ENCODE assay signal across 14 cellular contexts in genomic region chr11:130908770-130909625, GRCh38. TPM values are rescaled to one million over a fixed set of nuclear protein-coding genes. Genes with fewer than 3 reads are reported as not detected.
DNase-seq lines count a peak whose midpoint lies in the region; ATAC-seq and TF ChIP-seq lines count a peak whose summit lies in the region.
"Had no signal": no experiment of that assay in that cellular context is flagged by ENCODE, and none has a peak within 500 bp of the region (broad histone marks: within the 10 kb centered on the region; RNA-seq: fewer than 3 reads in every experiment).

No MANE protein-coding gene starts in this region.

- no peak for TF ChIP-seq CTCF in fibroblast of lung (conservative IDR thresholded peaks at IDR 0.05 in 1 of 2, IDR thresholded peaks at IDR 0.05 in 1 of 2; ENCODE audit: low read depth in 1 of 2, low read length in 2 of 2)
- TF ChIP-seq CTCF in osteoblast (IDR thresholded peaks at IDR 0.05; ENCODE audit: extremely low read depth, low read depth, low read length), result no peak

- peak; percentile 96 for ATAC-seq in SK-N-SH treated with all-trans-retinoic acid at 6 μM for 48 hours
- no peak for ATAC-seq in GM18868 (IDR thresholded peaks at IDR 0.05; ENCODE audit: unreplicated experiment)
- ATAC-seq in GM18861 (IDR thresholded peaks at IDR 0.05; ENCODE audit: unreplicated experiment), result no peak

- no peak overlapping the region for H3K4me2 ChIP-seq in fibroblast of lung (ENCODE audit: extremely low read depth, insufficient read depth, low read length)
- peak overlapping the region; percentile 35 for H3K4me2 ChIP-seq in osteoblast (ENCODE audit: insufficient read depth, low read length)

- peak; percentile 75 for DNase-seq in EL
- DNase-seq in fibroblast of lung (ENCODE audit: low read depth in 2 of 2), result peak; percentile 85 to 92
- DNase-seq in osteoblast (ENCODE audit: insufficient read length, low spot score, missing footprints), result peak; percentile 93
- DNase-seq in NCI-H345 treated with DMSO at 0.1 percent for 48 hours (lab: John Stamatoyannopoulos, UW; ENCODE audit: unreplicated experiment), result no peak
- no peak for DNase-seq in HPDE6-E6E7 (ENCODE audit: extremely low spot score)
- DNase-seq: activated T-cell treated with anti-CD3 and anti-CD28 coated beads, Interleukin-2, amount 50 U/mL, for 1 hour; effector CD4-positive, alpha-beta T cell; NCI-H2081 treated with DMSO at 0.1 percent for 48 hours; OCI-M1 had no signal

- H3K9me3 ChIP-seq in fibroblast of lung (ENCODE audit: control insufficient read depth, insufficient read depth, low read depth, low read length) (no peaks in the 10 kb centered on the region), osteoblast (ENCODE audit: low read depth, low read length) (no peaks in the 10 kb centered on the region)
- H3K9me3 ChIP-seq: suprapubic skin had no signal

- H4K20me1 ChIP-seq in fibroblast of lung (ENCODE audit: control insufficient read depth, extremely low read depth, insufficient read depth, low read length) (no peaks in the 10 kb centered on the region), osteoblast (ENCODE audit: insufficient read depth, low read length) (peaks cover 9% of the 10 kb centered on the region)

- H3K27ac ChIP-seq in fibroblast of lung (ENCODE audit: insufficient read depth, low read length), result peak overlapping the region; percentile 62
- peak overlapping the region; percentile 87 for H3K27ac ChIP-seq in osteoblast (ENCODE audit: low read depth, low read length)
- H3K27ac ChIP-seq: parathyroid adenoma, suprapubic skin had no signal

- no peak overlapping the region for H3K4me3 ChIP-seq in fibroblast of lung (replicated peaks in 1 of 4; ENCODE audit: control extremely low read depth in 1 of 4, insufficient read depth in 1 of 4, low read depth in 3 of 4, low read length in 4 of 4)
- H3K4me3 ChIP-seq in osteoblast (ENCODE audit: insufficient read depth, low read length), result no peak overlapping the region
- H3K4me3 ChIP-seq: suprapubic skin had no signal

- H2AFZ ChIP-seq in fibroblast of lung (ENCODE audit: low read length), result no peak overlapping the region
- H2AFZ ChIP-seq in osteoblast (ENCODE audit: low read length), result no peak overlapping the region
- H2AFZ ChIP-seq: parathyroid adenoma had no signal

- peaks cover 9% of the 10 kb centered on the region for H3K79me2 ChIP-seq in fibroblast of lung (ENCODE audit: control insufficient read depth, insufficient read depth, low read length)
- H3K79me2 ChIP-seq in osteoblast (ENCODE audit: insufficient read depth, low read length), result peaks cover 42% of the 10 kb centered on the region

- H3K36me3 ChIP-seq in fibroblast of lung (ENCODE audit: control insufficient read depth, insufficient read depth, low read length) (peaks cover 22% of the 10 kb centered on the region), osteoblast (ENCODE audit: insufficient read depth, low read length) (peaks cover 86% of the 10 kb centered on the region)

- no peak overlapping the region for H3K9ac ChIP-seq in fibroblast of lung (ENCODE audit: insufficient read depth, low read length)
- H3K9ac ChIP-seq: parathyroid adenoma had no signal

- H3K27me3 ChIP-seq in fibroblast of lung (ENCODE audit: control insufficient read depth, insufficient read depth, low read length), result no peaks in the 10 kb centered on the region
- no peaks in the 10 kb centered on the region for H3K27me3 ChIP-seq in osteoblast (ENCODE audit: insufficient read depth, low read length)
- H3K27me3 ChIP-seq: suprapubic skin had no signal

- peaks cover 11% of the 10 kb centered on the region for H3K4me1 ChIP-seq in fibroblast of lung (ENCODE audit: control insufficient read depth, extremely low read depth, insufficient read depth, low read length)
- peaks cover 25% of the 10 kb centered on the region for H3K4me1 ChIP-seq in osteoblast (ENCODE audit: insufficient read depth, low read length)
- H3K4me1 ChIP-seq: parathyroid adenoma had no signal

TF ChIP-seq in SK-N-SH treated with all-trans-retinoic acid at 6 μM for 48 hours, 23 proteins besides CTCF, POLR2A, EP300 and RAD21:
- TF ChIP-seq SNAI2 (CRISPR knock-in tag; IDR thresholded peaks at IDR 0.05), result no peak
- no peak for TF ChIP-seq ESRRG (CRISPR knock-in tag; IDR thresholded peaks at IDR 0.05)
- TF ChIP-seq ZNF70 (CRISPR knock-in tag; IDR thresholded peaks at IDR 0.05), result no peak
- TF ChIP-seq BACH2 (CRISPR knock-in tag; IDR thresholded peaks at IDR 0.05; ENCODE audit: borderline replicate concordance), result no peak
- no peak for TF ChIP-seq PATZ1 (CRISPR knock-in tag; IDR thresholded peaks at IDR 0.05; ENCODE audit: borderline replicate concordance)
- no peak for TF ChIP-seq ZFP3 (CRISPR knock-in tag; IDR thresholded peaks at IDR 0.05)
- TF ChIP-seq TOX (CRISPR knock-in tag; IDR thresholded peaks at IDR 0.05; ENCODE audit: borderline replicate concordance), result no peak
- no peak for TF ChIP-seq ZNF8 (CRISPR knock-in tag; IDR thresholded peaks at IDR 0.05)
- no peak for TF ChIP-seq ZFP30 (CRISPR knock-in tag; IDR thresholded peaks at IDR 0.05)
- no peak for TF ChIP-seq RARB (CRISPR knock-in tag; IDR thresholded peaks at IDR 0.05)
- TF ChIP-seq ZNF565 (CRISPR knock-in tag; conservative IDR thresholded peaks at IDR 0.05; ENCODE audit: low read depth), result no peak
- TF ChIP-seq PPARA (CRISPR knock-in tag; IDR thresholded peaks at IDR 0.05; ENCODE audit: borderline replicate concordance), result no peak
- TF ChIP-seq GLIS3 (CRISPR knock-in tag; IDR thresholded peaks at IDR 0.05), result no peak
- no peak for TF ChIP-seq CSDC2 (CRISPR knock-in tag; IDR thresholded peaks at IDR 0.05)
TF ChIP-seq in SK-N-SH treated with all-trans-retinoic acid at 6 μM for 48 hours: peak in this region for 0.

RNA-seq across cellular contexts. Expression of gene SNX19, which starts 7.3 kb away (rescaled TPM):
- 70.6 and 91.7 TPM in 2 replicates for total RNA-seq in fibroblast of lung
- polyA plus RNA-seq in fibroblast of lung, result 58.9 and 76.6 TPM in 2 replicates
- 32.4 and 58.1 TPM in 2 replicates for polyA plus RNA-seq in fibroblast of lung (2012)
- polyA minus RNA-seq in fibroblast of lung (ENCODE audit: low replicate concordance), result 222 and 271 TPM in 2 replicates
- 124 TPM in 2 replicates for total RNA-seq in osteoblast

Comparison
In these comparisons a context has a peak if more than half of its experiments do, and no peak if none do; other contexts are left out.
1. DNase-seq: peak in EL (single experiment), fibroblast of lung (2 of 2) and osteoblast (single experiment); none in NCI-H345 treated with DMSO at 0.1 percent for 48 hours (single experiment) and HPDE6-E6E7 (single experiment).